8 cellular contexts compared by ENCODE assay signal in genomic region chr1:157138220-157139124, GRCh38. TPM values are rescaled to one million over a fixed set of nuclear protein-coding genes. Genes with fewer than 3 reads are reported as not detected.
DNase-seq lines count a peak whose midpoint lies in the region; ATAC-seq and TF ChIP-seq lines count a peak whose summit lies in the region.

Gene ETV3, minus strand, starts transcription at chr1:157138395. Its CDS starts 2,043 bp downstream, at chr1:157136352.

- WGBS in endodermal cell (ENCODE audit: insufficient coverage in 1 of 2, insufficient read length in 1 of 2), 2 experiments: 2 to 6% methylated on average over 21 to 87 of the region's 87 CpGs
- 1 to 2% methylated on average over 30 to 73 of the region's 87 CpGs for WGBS in mesodermal cell (ENCODE audit: insufficient coverage in 2 of 2), 2 experiments

- peaks cover 0 to 2% of the 10 kb centered on the region in 2 donors for H3K27me3 Mint-ChIP-seq in CD8-positive, alpha-beta memory T cell
- H3K27me3 Mint-ChIP-seq in activated CD8-positive, alpha-beta memory T cell treated with anti-CD3 and anti-CD28 coated beads, Interleukin-2, amount 10 ng/mL, durations not matched to agents 7 days and 5 days: no peaks in the 10 kb centered on the region
- no peaks in the 10 kb centered on the region for H3K27me3 Mint-ChIP-seq in endodermal cell (ENCODE audit: insufficient read depth)

- peaks cover 6 to 41% (median 10%) of the 10 kb centered on the region in 3 donors for H3K36me3 Mint-ChIP-seq in CD8-positive, alpha-beta memory T cell
- peaks cover 34% of the 10 kb centered on the region for H3K36me3 Mint-ChIP-seq in activated CD8-positive, alpha-beta memory T cell treated with anti-CD3 and anti-CD28 coated beads, Interleukin-2, amount 10 ng/mL, durations not matched to agents 7 days and 5 days
- H3K36me3 Mint-ChIP-seq in endodermal cell (ENCODE audit: low read depth): peaks cover 24% of the 10 kb centered on the region

- no peak for TF ChIP-seq CTCF in endodermal cell (conservative IDR thresholded peaks at IDR 0.05)

- CTCF ChIA-PET in CD8-positive, alpha-beta memory T cell (lab: Charles Lee): interaction anchor here (0.8 to 2.4 kb wide), 3 partner anchors 12 to 48 kb away, joined by 3 to 10 read pairs (median 8); no protein-coding TSS in a partner anchor
- CTCF ChIA-PET in activated CD8-positive, alpha-beta memory T cell treated with anti-CD3 and anti-CD28 coated beads, Interleukin-2, amount 10 ng/mL, durations not matched to agents 7 days and 5 days (lab: Charles Lee): interaction anchor here (1.4 to 13.1 kb wide), 3 partner anchors 19 to 49 kb away, joined by 4 to 118 read pairs (median 81); no protein-coding TSS in a partner anchor

- peak within 1 kb of the TSS; percentile 88 for H3K9ac ChIP-seq in endodermal cell (ENCODE audit: extremely low read depth, low read length, poor library complexity, severe bottlenecking)

- no peaks in the 10 kb centered on the region for H3K9me3 ChIP-seq in CD8-positive, alpha-beta memory T cell (ENCODE audit: low read length)
- H3K9me3 ChIP-seq in endodermal cell (ENCODE audit: control insufficient read depth, low read length) (no peaks in the 10 kb centered on the region), mesodermal cell (ENCODE audit: control insufficient read depth, low read length) (no peaks in the 10 kb centered on the region)

- peaks cover 52 to 60% (median 55%) of the 10 kb centered on the region in 3 donors for H3K4me1 Mint-ChIP-seq in CD8-positive, alpha-beta memory T cell
- peaks cover 64% of the 10 kb centered on the region for H3K4me1 Mint-ChIP-seq in activated CD8-positive, alpha-beta memory T cell treated with anti-CD3 and anti-CD28 coated beads, Interleukin-2, amount 10 ng/mL, durations not matched to agents 7 days and 5 days
- peaks cover 77% of the 10 kb centered on the region for H3K4me1 Mint-ChIP-seq in endodermal cell

- H3K9me3 Mint-ChIP-seq in CD8-positive, alpha-beta memory T cell: no peaks in the 10 kb centered on the region
- no peaks in the 10 kb centered on the region for H3K9me3 Mint-ChIP-seq in activated CD8-positive, alpha-beta memory T cell treated with anti-CD3 and anti-CD28 coated beads, Interleukin-2, amount 10 ng/mL, durations not matched to agents 7 days and 5 days (ENCODE audit: low read depth)
- no peaks in the 10 kb centered on the region for H3K9me3 Mint-ChIP-seq in endodermal cell

- peak within 1 kb of the TSS; percentile 88 for H3K4me3 ChIP-seq in CD8-positive, alpha-beta memory T cell (ENCODE audit: low read length)
- H3K4me3 ChIP-seq in endodermal cell (ENCODE audit: low read length) (peak within 1 kb of the TSS; percentile 97), mesodermal cell (ENCODE audit: extremely low read depth, insufficient read depth, low read length, poor library complexity, severe bottlenecking) (peak within 1 kb of the TSS; percentile 87)

- peak; percentile 86 to 91 (median 90) for DNase-seq in CD8-positive, alpha-beta memory T cell
- DNase-seq in HS-5 (ENCODE audit: low read depth) (peak; percentile 60), NOMO-1 treated with dmso at 0.1 percent for 144 hours (lab: John Stamatoyannopoulos, UW; ENCODE audit: unreplicated experiment) (peak; percentile 86), endodermal cell (peak; percentile 97)
- peak; percentile 95 for DNase-seq in activated CD8-positive, alpha-beta memory T cell treated with anti-CD3 and anti-CD28 coated beads, Interleukin-2, amount 10 ng/mL, durations not matched to agents 7 days and 5 days
- peak; percentile 48 for DNase-seq in stimulated activated CD8-positive, alpha-beta memory T cell treated with anti-CD3 and anti-CD28 coated beads, Interleukin-15, amount 100 ng/mL, for 24 hours (ENCODE audit: low read depth)

- peaks cover 17% of the 10 kb centered on the region for H3K36me3 ChIP-seq in CD8-positive, alpha-beta memory T cell (ENCODE audit: insufficient read depth, low read length)
- H3K36me3 ChIP-seq in endodermal cell (ENCODE audit: control insufficient read depth, insufficient read depth, low read length) (peaks cover 23% of the 10 kb centered on the region), mesodermal cell (ENCODE audit: control insufficient read depth, insufficient read depth, low read length) (peaks cover 29% of the 10 kb centered on the region)

- H3K27me3 ChIP-seq in CD8-positive, alpha-beta memory T cell (ENCODE audit: insufficient read depth, low read length, poor library complexity, severe bottlenecking): no peaks in the 10 kb centered on the region
- no peaks in the 10 kb centered on the region for H3K27me3 ChIP-seq in endodermal cell (ENCODE audit: control insufficient read depth, insufficient read depth, low read length, poor library complexity, severe bottlenecking)

- peaks cover 48% of the 10 kb centered on the region for H3K4me1 ChIP-seq in CD8-positive, alpha-beta memory T cell (ENCODE audit: insufficient read depth, low read length)
- H3K4me1 ChIP-seq in endodermal cell (ENCODE audit: control insufficient read depth, insufficient read depth, low read length) (peaks cover 38% of the 10 kb centered on the region), mesodermal cell (ENCODE audit: control insufficient read depth, insufficient read depth, low read length, poor library complexity, severe bottlenecking) (peaks cover 18% of the 10 kb centered on the region)

- peak; percentile 93 for ATAC-seq in GM19467 (IDR thresholded peaks at IDR 0.05; ENCODE audit: unreplicated experiment)
- ATAC-seq in activated CD8-positive, alpha-beta memory T cell treated with anti-CD3 and anti-CD28 coated beads, Interleukin-2, amount 10 ng/mL, durations not matched to agents 7 days and 5 days: peak; percentile 92

- H3K27ac Mint-ChIP-seq in CD8-positive, alpha-beta memory T cell: peak within 1 kb of the TSS; percentile 95 to 100 (median 99)
- H3K27ac Mint-ChIP-seq in activated CD8-positive, alpha-beta memory T cell treated with anti-CD3 and anti-CD28 coated beads, Interleukin-2, amount 10 ng/mL, durations not matched to agents 7 days and 5 days: peak within 1 kb of the TSS; percentile 86
- H3K27ac Mint-ChIP-seq in endodermal cell: peak within 1 kb of the TSS; percentile 95

- POLR2A ChIA-PET in CD8-positive, alpha-beta memory T cell (lab: Charles Lee): interaction anchor here (1.3 kb wide), 1 partner anchor 15 kb away, joined by 3 read pairs; no protein-coding TSS in a partner anchor

- H3K27ac ChIP-seq in CD8-positive, alpha-beta memory T cell (ENCODE audit: low read depth, low read length): peak within 1 kb of the TSS; percentile 88
- H3K27ac ChIP-seq in endodermal cell (ENCODE audit: low read depth, low read length) (peak within 1 kb of the TSS; percentile 96), mesodermal cell (ENCODE audit: low read depth, low read length, severe bottlenecking) (peak within 1 kb of the TSS; percentile 99)

- peak within 1 kb of the TSS; percentile 85 to 98 (median 96) for H3K4me3 Mint-ChIP-seq in CD8-positive, alpha-beta memory T cell
- peak within 1 kb of the TSS; percentile 97 for H3K4me3 Mint-ChIP-seq in activated CD8-positive, alpha-beta memory T cell treated with anti-CD3 and anti-CD28 coated beads, Interleukin-2, amount 10 ng/mL, durations not matched to agents 7 days and 5 days
- H3K4me3 Mint-ChIP-seq in endodermal cell: peak within 1 kb of the TSS; percentile 90

RNA-seq across cellular contexts. Expression of gene ETV3, which starts in this region (rescaled TPM):
- 10 to 100 TPM; 24.8 to 26.4 TPM for total RNA-seq in CD8-positive, alpha-beta memory T cell
- polyA plus RNA-seq in CD8-positive, alpha-beta memory T cell: 10.0 TPM
- 10 to 100 TPM; 27.8 to 32.8 TPM for total RNA-seq in activated CD8-positive, alpha-beta memory T cell treated with anti-CD3 and anti-CD28 coated beads, Interleukin-2, amount 10 ng/mL, durations not matched to agents 7 days and 5 days
- 10 to 100 TPM; 26.9 to 40.6 TPM for total RNA-seq in endodermal cell
- 18.1 TPM for polyA plus RNA-seq in endodermal cell (2013, experiment 1 of 2)
- polyA plus RNA-seq in endodermal cell (2013, experiment 2 of 2): 17.5 TPM
- polyA plus RNA-seq in mesodermal cell (2013, experiment 1 of 2): 18.1 TPM
- 15.4 TPM for polyA plus RNA-seq in mesodermal cell (2013, experiment 2 of 2)

Comparison
In these comparisons a context has a peak if more than half of its experiments do, and no peak if none do; other contexts are left out.
1. Peak in every context shown above with its lines: DNase-seq, ATAC-seq, H3K4me3 ChIP-seq and H3K27ac ChIP-seq.